Comparison of ENCODE assay signal across 7 cellular contexts in the genomic region with DNA sequence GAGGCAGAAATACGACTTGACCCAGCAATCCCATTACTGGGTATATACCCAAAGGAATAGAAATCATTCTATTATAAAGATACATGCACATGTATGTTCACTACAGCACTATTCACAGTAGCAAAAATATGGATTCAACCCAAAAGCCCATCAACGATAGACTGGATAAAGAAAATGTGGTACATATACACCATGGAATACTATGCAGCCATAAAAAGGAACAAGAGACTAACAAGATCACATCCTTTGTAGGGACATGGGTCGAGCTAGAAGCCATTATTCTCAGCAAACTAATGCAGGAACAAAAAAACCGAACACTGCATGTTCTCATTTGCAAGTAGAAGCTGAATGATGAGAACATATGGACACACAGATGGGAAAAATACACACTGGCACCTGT. TPM values are rescaled to one million over a fixed set of nuclear protein-coding genes. Genes with fewer than 3 reads are reported as not detected.
DNase-seq lines count a peak whose midpoint lies in the region; ATAC-seq, FAIRE-seq and TF ChIP-seq lines count a peak whose summit lies in the region.
"Not testable (repeated sequence)": the region's sequence is repeated elsewhere in the genome, so short reads cannot be mapped to it uniquely, and the experiment has no call there.

No MANE protein-coding gene starts in this region.

- ATAC-seq in A549, SK-N-SH treated with all-trans-retinoic acid at 6 μM for 48 hours, K562: not testable (repeated sequence)

- intact Hi-C loops in K562 (cut with micrococcal nuclease): not testable (repeated sequence)

- H3K36me3 ChIP-seq in HEK293 (ENCODE audit: control insufficient read depth in 2 of 2, insufficient read depth in 1 of 2, low read length in 2 of 2); K562 (ENCODE audit: control insufficient read depth, insufficient read depth, low read length): not testable (repeated sequence)

- not testable (repeated sequence) for H3K9ac ChIP-seq in K562 (ENCODE audit: insufficient read depth in 1 of 2, low read depth in 2 of 2, low read length in 2 of 2)

- not testable (repeated sequence) for H3K4me3 ChIP-seq in A549; HEK293 (ENCODE audit: low read depth, low read length); K562

- CTCF ChIA-PET in A549 (lab: Yijun Ruan, JAX); K562 (lab: Yijun Ruan, JAX; ENCODE audit: low intra/inter-chr PET ratio): not testable (repeated sequence)
- CTCF ChIA-PET in HEK293 (lab: Yijun Ruan, JAX): interaction anchor here (0.6 kb wide), 1 partner anchor 1065 kb away, joined by 3 read pairs; no protein-coding TSS in a partner anchor

- H3K9me3 ChIP-seq in A549; HEK293 (ENCODE audit: control insufficient read depth, insufficient read depth, low read depth, low read length); K562 (replicated peaks; ENCODE audit: control insufficient read depth, insufficient read depth, low read depth, low read length): not testable (repeated sequence)

- not testable (repeated sequence) for BruUV-seq in K562 (replicated peaks; lab: Mats Ljungman, UMichigan)

- WGBS in A549 (ENCODE audit: missing lambda C conversion rate): 80% methylated on average over 4 of the region's 4 CpGs
- 91% methylated on average over 4 of the region's 4 CpGs for WGBS in K562 (ENCODE audit: insufficient coverage, low coverage, missing lambda C conversion rate)

- not testable (repeated sequence) for H3K4me1 ChIP-seq in A549; HEK293 (ENCODE audit: control insufficient read depth, insufficient read depth, low read length); K562 (replicated peaks in 1 of 2; ENCODE audit: control insufficient read depth in 2 of 2, insufficient read depth in 2 of 2, low read length in 2 of 2)

- TF ChIP-seq CTCF in A549 (IDR thresholded peaks at IDR 0.05); HEK293 (tag by site-specific recombination; IDR thresholded peaks at IDR 0.05); K562 (IDR thresholded peaks at IDR 0.05 in 2 of 3, conservative IDR thresholded peaks at IDR 0.05 in 1 of 3; ENCODE audit: insufficient read depth in 2 of 3, low read depth in 1 of 3, low read length in 3 of 3): not testable (repeated sequence)

- TF ChIP-seq RAD21 in A549 (conservative IDR thresholded peaks at IDR 0.05 in 1 of 2, IDR thresholded peaks at IDR 0.05 in 1 of 2); K562 (CRISPR knock-in tag; conservative IDR thresholded peaks at IDR 0.05 in 1 of 2, IDR thresholded peaks at IDR 0.05 in 1 of 2): not testable (repeated sequence)

- not testable (repeated sequence) for TF ChIP-seq EP300 in A549 (IDR thresholded peaks at IDR 0.05); K562 (IDR thresholded peaks at IDR 0.05; ENCODE audit: low read length)

- FAIRE-seq in A549 (lab: Jason Lieb, UNC): not testable (repeated sequence)
- FAIRE-seq in K562 (lab: Jason Lieb, UNC): peak; percentile 37

- H3K79me2 ChIP-seq in K562 (ENCODE audit: control insufficient read depth, insufficient read depth, low read length): peaks cover 67% of the 10 kb centered on the region

- TF ChIP-seq POLR2A in A549 (IDR thresholded peaks at IDR 0.05; ENCODE audit: low read length); K562 (conservative IDR thresholded peaks at IDR 0.05): not testable (repeated sequence)

- H3K27ac ChIP-seq in A549; HEK293 (ENCODE audit: extremely low read depth, low read depth, low read length); K562 (ENCODE audit: extremely low read depth, low read depth, low read length): not testable (repeated sequence)

- H2AFZ ChIP-seq in K562 (ENCODE audit: low read depth, low read length): not testable (repeated sequence)

- H3K9me1 ChIP-seq in K562 (ENCODE audit: control insufficient read depth, insufficient read depth, low read length): not testable (repeated sequence)

- in situ Hi-C loops in K562 (cut with MboI): not testable (repeated sequence)

- not testable (repeated sequence) for H3K4me2 ChIP-seq in A549; K562 (ENCODE audit: insufficient read depth, low read length)

- not testable (repeated sequence) for DNase-seq in A549 (ENCODE audit: low read depth in 1 of 2, low spot score in 1 of 2); K562 (ENCODE audit: extremely low read depth in 1 of 4, low spot score in 3 of 4)
- DNase-seq in NCI-H2171 (lab: John Stamatoyannopoulos, UW) (peak; percentile 24), NCI-H2171 treated with DMSO at 0.1 percent for 48 hours (lab: John Stamatoyannopoulos, UW) (peak; percentile 86), NCI-H69 (lab: John Stamatoyannopoulos, UW) (peak; percentile 22)

- POLR2A ChIA-PET in A549 (lab: Yijun Ruan, JAX); HEK293 (lab: Yijun Ruan, JAX); K562 (lab: Yijun Ruan, JAX): not testable (repeated sequence)

- H3K27me3 ChIP-seq in K562 (ENCODE audit: control insufficient read depth in 2 of 2, insufficient read depth in 2 of 2, low read length in 2 of 2): not testable (repeated sequence)

- H4K20me1 ChIP-seq in K562 (replicated peaks; ENCODE audit: control insufficient read depth, insufficient read depth, low read length): not testable (repeated sequence)

TF ChIP-seq in A549, 52 proteins besides CTCF, POLR2A, EP300 and RAD21:
- TF ChIP-seq KDM1A (IDR thresholded peaks at IDR 0.05; ENCODE audit: low read depth): 0 out of 2 replicates have a peak, but pooled peaks have one; percentile 25

TF ChIP-seq in HEK293, 187 proteins besides CTCF, POLR2A, EP300 and RAD21:
- peak; percentile 55; the same call in 1 of the 2 replicates for TF ChIP-seq ZNF146 (tag by site-specific recombination; IDR thresholded peaks at IDR 0.05)
TF ChIP-seq in HEK293: peak in this region for 1; not testable (repeated sequence) for 186.

TF ChIP-seq in SK-N-SH treated with all-trans-retinoic acid at 6 μM for 48 hours, 23 proteins besides CTCF, POLR2A, EP300 and RAD21:
- TF ChIP-seq ZNF8 (CRISPR knock-in tag; IDR thresholded peaks at IDR 0.05): peak; percentile 69

TF ChIP-seq in K562, 482 proteins besides CTCF, POLR2A, EP300 and RAD21:
- TF ChIP-seq KDM1A (IDR thresholded peaks at IDR 0.05) (0 out of 4 replicates have a peak, but pooled peaks of 1 of the 2 experiments have one; percentile 23), ZNF146 (CRISPR knock-in tag; IDR thresholded peaks at IDR 0.05; ENCODE audit: unreplicated experiment) (peak; percentile 82)

RNA-seq across cellular contexts. Expression of a gene that starts 31.0 kb away (rescaled TPM):
- polyA plus RNA-seq in A549 (2011; rRNA removed) (26.3 and 31.6 TPM in 2 replicates), A549 (2017; fragmentation: RNase III; extraction: RNeasy Plus Mini Kit Qiagen cat#74134 plus additional on column Dnase treatment) (12.4 to 15.0 TPM (median 13.1 TPM) in 3 replicates), K562 (2011; rRNA removed) (17.8 and 25.4 TPM in 2 replicates), K562 (2014; fragmentation: Illumina TruSeq; extraction: Trizol) (19.4 and 24.1 TPM in 2 replicates), K562 (2014; fragmentation: Nextera tagmentation; extraction: Ambion mirVana) (1 to 10 TPM; 5.6 to 8.7 TPM), K562 (2014; rRNA removed) (24.4 and 33.2 TPM in 2 replicates)
- 5.0 TPM in 2 replicates for polyA plus RNA-seq in A549 (2012; cell fraction: cytosol; rRNA removed)
- 2.0 and 3.2 TPM in 2 replicates for polyA plus RNA-seq in A549 (2012; cell fraction: nucleus; rRNA removed)
- polyA minus RNA-seq in A549 (2011; rRNA and poly(A)+ RNA removed): 12.3 and 12.7 TPM in 2 replicates
- 23.5 and 103 TPM in 2 replicates for total RNA-seq in K562 (2011; cell fraction: chromatin; rRNA removed; ENCODE audit: low replicate concordance)
- total RNA-seq in K562 (2011; cell fraction: nucleolus; rRNA removed): 11.0 and 16.2 TPM in 2 replicates
- total RNA-seq in K562 (2011; cell fraction: nucleoplasm; rRNA removed): 39.5 and 72.8 TPM in 2 replicates
- total RNA-seq in K562 (2014; rRNA removed) (26.1 and 28.3 TPM in 2 replicates), K562 (2014; rRNA removed; fragmentation: Illumina TruSeq; extraction: Trizol) (26.5 and 31.0 TPM in 2 replicates), K562 (2015; rRNA removed; fragmentation: Illumina TruSeq; extraction: Trizol) (22.6 and 25.5 TPM in 2 replicates), K562 (2021) (25.3 and 25.7 TPM in 2 replicates)
- polyA plus RNA-seq in K562 (2011; cell fraction: cytosol; rRNA removed): 4.5 and 7.4 TPM in 2 replicates
- 16.7 and 25.4 TPM in 2 replicates for polyA plus RNA-seq in K562 (2011; cell fraction: nucleus; rRNA removed)
- polyA plus RNA-seq in K562 (2012): 10.2 and 10.3 TPM in 2 replicates
- 46.8 and 53.3 TPM in 2 replicates for polyA minus RNA-seq in K562 (2011; rRNA and poly(A)+ RNA removed)
- 6.7 and 12.4 TPM in 2 replicates for polyA minus RNA-seq in K562 (2011; cell fraction: cytosol; rRNA and poly(A)+ RNA removed)
- 51.2 and 80.2 TPM in 2 replicates for polyA minus RNA-seq in K562 (2011; cell fraction: nucleus; rRNA and poly(A)+ RNA removed)
